In genomic region chr7:1769286-1770200, GRCh38 we compare ENCODE assay signal across 27 cellular contexts.
"Had no signal": no experiment of that assay in that cellular context is flagged by ENCODE, and none has a peak within 500 bp of the region (broad histone marks: within the 10 kb centered on the region; RNA-seq: fewer than 3 reads in every experiment).

No MANE protein-coding gene starts in this region.

- FAIRE-seq: colon had no signal

- H3K27ac Mint-ChIP-seq: dendritic cell treated with granulocyte-macrophage colony-stimulating factor and Interleukin-4, amounts not matched to agents 40 ng/mL and 50 ng/mL, for 4 days; effector memory CD8-positive, alpha-beta T cell; memory B cell; natural killer cell treated with Interleukin-12 subunit alpha and Interleukin-12 subunit beta and Interleukin-15 and Interleukin-18, amount 100 ng/mL, for 72 hours; neural progenitor cell; stimulated activated effector memory CD8-positive, alpha-beta T cell treated with anti-CD3 and anti-CD28 coated beads, Interleukin-12 subunit alpha, Interleukin-12 subunit beta, amount 100 ng/mL, for 72 hours; stimulated activated naive CD8-positive, alpha-beta T cell treated with anti-CD3 and anti-CD28 coated beads, Interleukin-15, Interleukin-2, amounts not matched to agents 100 ng/mL and 50 ng/mL, for 24 hours had no signal

- H3K27me3 Mint-ChIP-seq: stimulated activated naive CD8-positive, alpha-beta T cell treated with anti-CD3 and anti-CD28 coated beads, Interleukin-15, Interleukin-2, amounts not matched to agents 100 ng/mL and 50 ng/mL, for 24 hours had no signal

- H3K4me1 ChIP-seq: esophagus muscularis mucosa, gastrocnemius medialis, heart right ventricle, left lung, lower lobe of right lung, neural progenitor cell, parathyroid adenoma, psoas muscle, right lobe of liver, uterus had no signal

- ATAC-seq: effector memory CD8-positive, alpha-beta T cell; gastrocnemius medialis; heart right ventricle; left lung; lower lobe of right lung; natural killer cell treated with Interleukin-12 subunit alpha and Interleukin-12 subunit beta and Interleukin-15 and Interleukin-18, amount 100 ng/mL, for 72 hours; psoas muscle; right lobe of liver; stimulated activated effector memory CD8-positive, alpha-beta T cell treated with anti-CD3 and anti-CD28 coated beads, Interleukin-12 subunit alpha, Interleukin-12 subunit beta, amount 100 ng/mL, for 72 hours had no signal

- H3K9me3 ChIP-seq: gastrocnemius medialis, psoas muscle, right lobe of liver, thoracic aorta, uterus had no signal

- H3K4me3 Mint-ChIP-seq: dendritic cell treated with granulocyte-macrophage colony-stimulating factor and Interleukin-4, amounts not matched to agents 40 ng/mL and 50 ng/mL, for 4 days; effector memory CD8-positive, alpha-beta T cell; memory B cell; natural killer cell treated with Interleukin-12 subunit alpha and Interleukin-12 subunit beta and Interleukin-15 and Interleukin-18, amount 100 ng/mL, for 72 hours; neural progenitor cell; stimulated activated effector memory CD8-positive, alpha-beta T cell treated with anti-CD3 and anti-CD28 coated beads, Interleukin-12 subunit alpha, Interleukin-12 subunit beta, amount 100 ng/mL, for 72 hours; stimulated activated naive CD8-positive, alpha-beta T cell treated with anti-CD3 and anti-CD28 coated beads, Interleukin-15, Interleukin-2, amounts not matched to agents 100 ng/mL and 50 ng/mL, for 24 hours had no signal

- H3K36me3 ChIP-seq: esophagus muscularis mucosa, gastrocnemius medialis, heart right ventricle, left lung, lower lobe of right lung, neural progenitor cell, right lobe of liver, thoracic aorta, uterus had no signal

- H3K4me3 ChIP-seq: esophagus muscularis mucosa, gastrocnemius medialis, heart right ventricle, left lung, lower lobe of right lung, neural progenitor cell, psoas muscle, right lobe of liver, thoracic aorta, uterus had no signal

- H3K36me3 Mint-ChIP-seq: natural killer cell treated with Interleukin-12 subunit alpha and Interleukin-12 subunit beta and Interleukin-15 and Interleukin-18, amount 100 ng/mL, for 72 hours; neural progenitor cell; stimulated activated effector memory CD8-positive, alpha-beta T cell treated with anti-CD3 and anti-CD28 coated beads, Interleukin-12 subunit alpha, Interleukin-12 subunit beta, amount 100 ng/mL, for 72 hours had no signal

- H3K27me3 ChIP-seq: gastrocnemius medialis, neural progenitor cell, right lobe of liver, uterus had no signal

- H3K27ac ChIP-seq: epithelial cell of prostate, esophagus muscularis mucosa, gastrocnemius medialis, heart right ventricle, left lung, lower lobe of right lung, neural progenitor cell, parathyroid adenoma, psoas muscle, right lobe of liver, thoracic aorta, uterus had no signal

- H3K9me3 Mint-ChIP-seq: dendritic cell treated with granulocyte-macrophage colony-stimulating factor and Interleukin-4, amounts not matched to agents 40 ng/mL and 50 ng/mL, for 4 days; effector memory CD8-positive, alpha-beta T cell; stimulated activated effector memory CD8-positive, alpha-beta T cell treated with anti-CD3 and anti-CD28 coated beads, Interleukin-12 subunit alpha, Interleukin-12 subunit beta, amount 100 ng/mL, for 72 hours; stimulated activated naive CD8-positive, alpha-beta T cell treated with anti-CD3 and anti-CD28 coated beads, Interleukin-15, Interleukin-2, amounts not matched to agents 100 ng/mL and 50 ng/mL, for 24 hours had no signal

- DNase-seq: effector memory CD8-positive, alpha-beta T cell; gastrocnemius medialis; heart right ventricle; hypothalamus; islet precursor cell; left lung; lower lobe of right lung; midbrain; occipital lobe; psoas muscle; retina; right lobe of liver; stimulated activated CD4-positive, alpha-beta T cell treated with anti-CD3 and anti-CD28 coated beads, Interleukin-4, amount 100 ng/mL, for 1 hour; stimulated activated CD8-positive, alpha-beta memory T cell treated with anti-CD3 and anti-CD28 coated beads, Interleukin-4, amount 100 ng/mL, for 48 hours; trophoblast cell; uterus had no signal

- H3K79me2 ChIP-seq: parathyroid adenoma had no signal

- H3K4me1 Mint-ChIP-seq: memory B cell; neural progenitor cell; stimulated activated effector memory CD8-positive, alpha-beta T cell treated with anti-CD3 and anti-CD28 coated beads, Interleukin-12 subunit alpha, Interleukin-12 subunit beta, amount 100 ng/mL, for 72 hours had no signal

- H3K4me2 ChIP-seq: neural progenitor cell had no signal

- H2AFZ ChIP-seq: neural progenitor cell, parathyroid adenoma had no signal
